14 cellular contexts compared by ENCODE assay signal in the genomic region with DNA sequence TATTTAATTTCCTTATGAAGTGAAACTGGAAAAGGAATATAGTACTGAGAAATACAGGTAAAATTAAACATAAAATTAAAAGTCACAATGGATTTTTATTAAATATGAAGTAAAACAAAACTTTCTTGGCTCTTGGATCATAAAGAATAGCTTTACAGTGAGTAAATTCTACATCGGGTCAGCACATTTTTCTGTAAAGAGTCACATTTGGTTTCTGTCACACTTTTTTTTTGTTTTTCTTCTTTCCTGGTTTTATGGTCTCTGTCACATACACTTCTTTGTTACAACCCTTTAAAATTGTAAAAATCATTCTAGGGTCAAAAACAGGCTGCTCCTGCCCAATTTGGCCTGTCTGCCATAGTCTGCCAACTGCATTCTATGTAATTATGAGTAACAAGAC.
"Had no signal": no experiment of that assay in that cellular context is flagged by ENCODE, and none has a peak within 500 bp of the region (broad histone marks: within the 10 kb centered on the region; RNA-seq: fewer than 3 reads in every experiment).

No MANE protein-coding gene starts in this region.

- H3K4me2 ChIP-seq: hepatocyte had no signal

- DNase-seq: activated CD4-positive, alpha-beta T cell treated with anti-CD3 and anti-CD28 coated beads, Interleukin-2, amount 50 U/mL, for 1 hour; activated CD8-positive, alpha-beta memory T cell treated with anti-CD3 and anti-CD28 coated beads for 24 hours; activated naive CD8-positive, alpha-beta T cell treated with anti-CD3 and anti-CD28 coated beads for 36 hours; endodermal cell; islet precursor cell; left ventricle myocardium inferior; natural killer cell; stomach; T-cell; T-helper 9 cell had no signal

- ATAC-seq: natural killer cell, T-cell had no signal

- H3K9me3 ChIP-seq: left ventricle myocardium inferior, neutrophil, right atrium auricular region, stomach, thoracic aorta had no signal

- H3K27ac ChIP-seq: hepatocyte, left ventricle myocardium inferior, neutrophil, right atrium auricular region, stomach, thoracic aorta had no signal

- H2AFZ ChIP-seq: hepatocyte had no signal

- H3K4me1 ChIP-seq: right atrium auricular region, stomach had no signal

- H3K4me3 ChIP-seq: hepatocyte, left ventricle myocardium inferior, right atrium auricular region, stomach, thoracic aorta had no signal

- H3K79me2 ChIP-seq: hepatocyte had no signal

- H3K36me3 ChIP-seq: left ventricle myocardium inferior, neutrophil, right atrium auricular region, stomach, thoracic aorta had no signal

- H3K27me3 ChIP-seq: hepatocyte, neutrophil, right atrium auricular region, stomach had no signal
